8 cellular contexts compared by ENCODE assay signal in genomic region chr19:29694669-29695627, GRCh38. TPM values are rescaled to one million over a fixed set of nuclear protein-coding genes. Genes with fewer than 3 reads are reported as not detected.
DNase-seq lines count a peak whose midpoint lies in the region; ATAC-seq and TF ChIP-seq lines count a peak whose summit lies in the region.

No MANE protein-coding gene starts in this region.

- no peaks in the 10 kb centered on the region for H3K36me3 ChIP-seq in heart left ventricle

- H3K9me3 ChIP-seq in heart left ventricle: peaks cover 0 to 10% (median 7%) of the 10 kb centered on the region in 12 donors

- DNase-seq in DMS153 treated with DMSO at 0.1 percent for 48 hours (lab: John Stamatoyannopoulos, UW; ENCODE audit: unreplicated experiment) (peak; percentile 24), LHCN-M2 (ENCODE audit: low read depth) (peak; percentile 64), T follicular helper cell (ENCODE audit: low read depth) (peak; percentile 71), heart left ventricle (peak; percentile 72 to 90 (median 86)), putamen (ENCODE audit: low spot score) (peak; percentile 89), NCI-H510A (lab: John Stamatoyannopoulos, UW) (no peak)
- peak; percentile 67 for DNase-seq in activated naive CD8-positive, alpha-beta T cell treated with anti-CD3 and anti-CD28 coated beads, Interleukin-2, amount 50 U/mL, for 16 hours (ENCODE audit: low read depth, low spot score)

- no peak overlapping the region for H3K4me3 ChIP-seq in heart left ventricle

- peak; percentile 93 for ATAC-seq in GM21576 (IDR thresholded peaks at IDR 0.05; ENCODE audit: unreplicated experiment)
- peak; percentile 91 to 98 (median 96) for ATAC-seq in heart left ventricle

- 71 to 73% (median 73%) methylated on average over 15 to 19 of the region's 19 CpGs for WGBS in heart left ventricle, 4 donors

- H3K27me3 ChIP-seq in heart left ventricle: no peaks in the 10 kb centered on the region

- peak; percentile 82 to 95 (median 87) for TF ChIP-seq CTCF in heart left ventricle (IDR thresholded peaks at IDR 0.05)

- peak overlapping the region in 1 of 12 donors; percentile 40 for H3K27ac ChIP-seq in heart left ventricle

- intact Hi-C loops in heart left ventricle (cut with DNase I): loop anchor here in 9 of 10 donors (1.0 to 5.0 kb wide), 3 partner anchors 21 to 83 kb away; no protein-coding TSS in a partner anchor

- peaks cover 0 to 7% (median 2%) of the 10 kb centered on the region in 12 donors for H3K4me1 ChIP-seq in heart left ventricle

- no peak for TF ChIP-seq POLR2A in heart left ventricle (IDR thresholded peaks at IDR 0.05)

RNA-seq across cellular contexts. Expression of gene C19orf12, which starts 20.1 kb away (rescaled TPM):
- total RNA-seq in LHCN-M2 (2014; rRNA removed): 36.0 and 41.7 TPM in 2 replicates
- polyA plus RNA-seq in LHCN-M2 (2012): 21.6 TPM
- total RNA-seq in heart left ventricle: 10 to 100 TPM; 35.7 to 80.3 (median 49.2) TPM
- polyA plus RNA-seq in heart left ventricle: 10 to 100 TPM; 34.0 to 47.1 TPM

RNA-seq across cellular contexts. Expression of gene PLEKHF1, which starts 29.7 kb away (rescaled TPM):
- 13.8 and 15.2 TPM in 2 replicates for total RNA-seq in LHCN-M2 (2014; rRNA removed)
- 9.0 TPM for polyA plus RNA-seq in LHCN-M2 (2012)
- total RNA-seq in heart left ventricle: 10 to 100 TPM in 8 of 9 donors, 1 to 10 TPM in 1; 7.8 to 46.1 (median 17.5) TPM
- polyA plus RNA-seq in heart left ventricle: 10 to 100 TPM; 38.6 to 42.0 TPM
